ENCODE assay signal across 17 cellular contexts in genomic region chr10:62098278-62099121, GRCh38.
A peak's percentile ranks its signal among the peaks of the same experiment; 100 is the strongest.
DNase-seq lines count a peak whose midpoint lies in the region; ATAC-seq, FAIRE-seq and TF ChIP-seq lines count a peak whose summit lies in the region.
"Had no signal": no experiment of that assay in that cellular context is flagged by ENCODE, and none has a peak within 500 bp of the region (broad histone marks: within the 10 kb centered on the region; RNA-seq: fewer than 3 reads in every experiment).

No MANE protein-coding gene starts in this region.

- no peak overlapping the region for H3K27ac ChIP-seq in astrocyte (ENCODE audit: low read depth, low read length)
- no peak overlapping the region for H3K27ac ChIP-seq in endodermal cell (ENCODE audit: low read depth, low read length)
- no peak overlapping the region for H3K27ac ChIP-seq in transverse colon
- H3K27ac ChIP-seq: tibial artery had no signal

- no peak for TF ChIP-seq CTCF in activated CD8-positive, alpha-beta T cell treated with anti-CD3 and anti-CD28 coated beads for 36 hours (IDR thresholded peaks at IDR 0.05)
- no peak for TF ChIP-seq CTCF in Calu3 (IDR thresholded peaks at IDR 0.05; ENCODE audit: unreplicated experiment)
- no peak for TF ChIP-seq CTCF in astrocyte (IDR thresholded peaks at IDR 0.05; ENCODE audit: insufficient read depth, low read depth, low read length)
- TF ChIP-seq CTCF in endodermal cell (conservative IDR thresholded peaks at IDR 0.05), result no peak
- TF ChIP-seq CTCF in transverse colon (IDR thresholded peaks at IDR 0.05), result no peak

- peak overlapping the region; percentile 12 for H3K27ac Mint-ChIP-seq in activated CD8-positive, alpha-beta T cell treated with anti-CD3 and anti-CD28 coated beads for 36 hours
- no peak overlapping the region for H3K27ac Mint-ChIP-seq in activated CD8-positive, alpha-beta T cell treated with anti-CD3 and anti-CD28 coated beads, Interleukin-2, amount 10 ng/mL, durations not matched to agents 7 days and 5 days
- peak overlapping the region; percentile 100 for H3K27ac Mint-ChIP-seq in Calu3 (ENCODE audit: unreplicated experiment)
- no peak overlapping the region for H3K27ac Mint-ChIP-seq in astrocyte (ENCODE audit: unreplicated experiment)
- H3K27ac Mint-ChIP-seq in endodermal cell, result no peak overlapping the region
- H3K27ac Mint-ChIP-seq: GM23338 had no signal

- intact Hi-C loops in activated CD8-positive, alpha-beta T cell treated with anti-CD3 and anti-CD28 coated beads for 36 hours (cut with micrococcal nuclease), result no loop called here
- intact Hi-C loops in Calu3 (cut with micrococcal nuclease; ENCODE audit: unreplicated experiment), result loop anchor here (5.0 kb wide), 4 partner anchors 84 to 261 kb away; partner anchors contain the start of gene ARID5B
- intact Hi-C loops in transverse colon (cut with DNase I; ENCODE audit: low total_unique reads), result loop anchor here (5.0 kb wide), 1 partner anchor 51 kb away; no protein-coding TSS in a partner anchor

- CTCF ChIA-PET in activated CD8-positive, alpha-beta T cell treated with anti-CD3 and anti-CD28 coated beads for 36 hours (lab: Charles Lee), result no interaction called here
- CTCF ChIA-PET in activated CD8-positive, alpha-beta T cell treated with anti-CD3 and anti-CD28 coated beads, Interleukin-2, amount 10 ng/mL, durations not matched to agents 7 days and 5 days (lab: Charles Lee), result interaction anchor here (1.3 kb wide), 1 partner anchor 21 kb away, joined by 3 read pairs; no protein-coding TSS in a partner anchor
- CTCF ChIA-PET in Calu3 (lab: Charles Lee), result no interaction called here

- H3K36me3 ChIP-seq in astrocyte (ENCODE audit: insufficient read depth, low read length), result no peaks in the 10 kb centered on the region
- no peaks in the 10 kb centered on the region for H3K36me3 ChIP-seq in endodermal cell (ENCODE audit: control insufficient read depth, insufficient read depth, low read length)
- H3K36me3 ChIP-seq in transverse colon, result no peaks in the 10 kb centered on the region

- H3K9me3 ChIP-seq in astrocyte (ENCODE audit: insufficient read depth, low read depth, low read length), result no peaks in the 10 kb centered on the region
- H3K9me3 ChIP-seq in endodermal cell (ENCODE audit: control insufficient read depth, low read length), result no peaks in the 10 kb centered on the region
- H3K9me3 ChIP-seq in transverse colon, result no peaks in the 10 kb centered on the region
- H3K9me3 ChIP-seq: tibial artery had no signal

- no peak overlapping the region for H2AFZ ChIP-seq in astrocyte (ENCODE audit: low read depth, low read length)
- H2AFZ ChIP-seq: GM23338 had no signal

- peaks cover 2% of the 10 kb centered on the region for H3K4me1 Mint-ChIP-seq in activated CD8-positive, alpha-beta T cell treated with anti-CD3 and anti-CD28 coated beads for 36 hours (ENCODE audit: low read depth)
- peaks cover 16% of the 10 kb centered on the region for H3K4me1 Mint-ChIP-seq in activated CD8-positive, alpha-beta T cell treated with anti-CD3 and anti-CD28 coated beads, Interleukin-2, amount 10 ng/mL, durations not matched to agents 7 days and 5 days (ENCODE audit: low read depth)
- peaks cover 53% of the 10 kb centered on the region for H3K4me1 Mint-ChIP-seq in Calu3 (ENCODE audit: low read depth, unreplicated experiment)
- H3K4me1 Mint-ChIP-seq in astrocyte (ENCODE audit: low read depth, unreplicated experiment), result peaks cover 37% of the 10 kb centered on the region
- no peaks in the 10 kb centered on the region for H3K4me1 Mint-ChIP-seq in endodermal cell

- POLR2A ChIA-PET in activated CD8-positive, alpha-beta T cell treated with anti-CD3 and anti-CD28 coated beads for 36 hours (lab: Charles Lee), result interaction anchor here (1.2 kb wide), 1 partner anchor 146 kb away, joined by 4 read pairs; no protein-coding TSS in a partner anchor
- POLR2A ChIA-PET in activated CD8-positive, alpha-beta T cell treated with anti-CD3 and anti-CD28 coated beads, Interleukin-2, amount 10 ng/mL, durations not matched to agents 7 days and 5 days (lab: Charles Lee), result no interaction called here

- H3K27me3 ChIP-seq in astrocyte (ENCODE audit: insufficient read depth, low read length) (no peaks in the 10 kb centered on the region), endodermal cell (ENCODE audit: control insufficient read depth, insufficient read depth, low read length, poor library complexity, severe bottlenecking) (no peaks in the 10 kb centered on the region), transverse colon (no peaks in the 10 kb centered on the region)
- H3K27me3 ChIP-seq: tibial artery had no signal

- no peak overlapping the region for H3K4me3 ChIP-seq in astrocyte (ENCODE audit: insufficient read depth, low read depth, low read length)
- H3K4me3 ChIP-seq in endodermal cell (ENCODE audit: low read length), result no peak overlapping the region
- no peak overlapping the region for H3K4me3 ChIP-seq in transverse colon
- H3K4me3 ChIP-seq: GM23338, tibial artery had no signal

- WGBS in endodermal cell (ENCODE audit: insufficient coverage in 1 of 2, insufficient read length in 1 of 2), 2 experiments, result 86 to 97% methylated on average over 10 to 14 of the region's 14 CpGs
- 77 to 81% methylated on average over 12 to 14 of the region's 14 CpGs for WGBS in transverse colon (ENCODE audit: low coverage in 1 of 2), 2 donors

- H3K27me3 Mint-ChIP-seq in activated CD8-positive, alpha-beta T cell treated with anti-CD3 and anti-CD28 coated beads for 36 hours, result no peaks in the 10 kb centered on the region
- H3K27me3 Mint-ChIP-seq in activated CD8-positive, alpha-beta T cell treated with anti-CD3 and anti-CD28 coated beads, Interleukin-2, amount 10 ng/mL, durations not matched to agents 7 days and 5 days (ENCODE audit: low read depth), result no peaks in the 10 kb centered on the region
- H3K27me3 Mint-ChIP-seq in Calu3 (ENCODE audit: unreplicated experiment) (no peaks in the 10 kb centered on the region), astrocyte (ENCODE audit: low read depth, unreplicated experiment) (no peaks in the 10 kb centered on the region), endodermal cell (ENCODE audit: insufficient read depth) (no peaks in the 10 kb centered on the region)
- H3K27me3 Mint-ChIP-seq: naive thymus-derived CD8-positive, alpha-beta T cell had no signal

- no peak overlapping the region for H3K9ac ChIP-seq in astrocyte (ENCODE audit: low read length)
- no peak overlapping the region for H3K9ac ChIP-seq in endodermal cell (ENCODE audit: extremely low read depth, low read length, poor library complexity, severe bottlenecking)

- in situ Hi-C loops in transverse colon (cut with MboI; ENCODE audit: low pct_ligation_motif_present in 1 of 4, low pct_unique_long_range_greater_than_20kb in 1 of 4, low sequenced_read_pairs in 3 of 4), result no loop called here

- no peak for DNase-seq in activated CD8-positive, alpha-beta T cell treated with anti-CD3 and anti-CD28 coated beads for 36 hours
- DNase-seq in activated CD8-positive, alpha-beta T cell treated with anti-CD3 and anti-CD28 coated beads, Interleukin-2, amount 10 ng/mL, durations not matched to agents 7 days and 5 days, result no peak
- DNase-seq in Calu3, result peak; percentile 28
- peak; percentile 32 for DNase-seq in astrocyte (ENCODE audit: low read depth)
- DNase-seq in renal cortical epithelial cell (ENCODE audit: low read depth), result peak; percentile 31
- no peak for DNase-seq in endodermal cell
- no peak for DNase-seq in transverse colon
- DNase-seq in SHP77 (lab: John Stamatoyannopoulos, UW), result no peak
- DNase-seq: activated CD4-positive, alpha-beta T cell treated with anti-CD3 and anti-CD28 coated beads, Interleukin-2, amount 50 U/mL, for 4 hours; EL; foreskin fibroblast; naive thymus-derived CD8-positive, alpha-beta T cell; NCI-H1930; NCI-H774; retina; tibial artery had no signal

- no peak for TF ChIP-seq EP300 in transverse colon (IDR thresholded peaks at IDR 0.05; ENCODE audit: low read depth)

- FAIRE-seq in astrocyte (lab: Jason Lieb, UNC), result no peak

- no peaks in the 10 kb centered on the region for H3K9me3 Mint-ChIP-seq in activated CD8-positive, alpha-beta T cell treated with anti-CD3 and anti-CD28 coated beads for 36 hours
- H3K9me3 Mint-ChIP-seq in activated CD8-positive, alpha-beta T cell treated with anti-CD3 and anti-CD28 coated beads, Interleukin-2, amount 10 ng/mL, durations not matched to agents 7 days and 5 days (ENCODE audit: insufficient read depth), result no peaks in the 10 kb centered on the region
- peaks cover 3% of the 10 kb centered on the region for H3K9me3 Mint-ChIP-seq in Calu3 (ENCODE audit: low read depth, unreplicated experiment)
- peaks cover 5% of the 10 kb centered on the region for H3K9me3 Mint-ChIP-seq in astrocyte (ENCODE audit: unreplicated experiment)
- no peaks in the 10 kb centered on the region for H3K9me3 Mint-ChIP-seq in endodermal cell
- H3K9me3 Mint-ChIP-seq: GM23338 had no signal

- no peak overlapping the region for H3K4me3 Mint-ChIP-seq in activated CD8-positive, alpha-beta T cell treated with anti-CD3 and anti-CD28 coated beads for 36 hours
- H3K4me3 Mint-ChIP-seq in activated CD8-positive, alpha-beta T cell treated with anti-CD3 and anti-CD28 coated beads, Interleukin-2, amount 10 ng/mL, durations not matched to agents 7 days and 5 days, result no peak overlapping the region
- H3K4me3 Mint-ChIP-seq in Calu3 (ENCODE audit: low read depth, unreplicated experiment) (peak overlapping the region; percentile 46), astrocyte (ENCODE audit: unreplicated experiment) (no peak overlapping the region), endodermal cell (no peak overlapping the region)
- H3K4me3 Mint-ChIP-seq: GM23338; naive thymus-derived CD8-positive, alpha-beta T cell had no signal

- H3K36me3 Mint-ChIP-seq in activated CD8-positive, alpha-beta T cell treated with anti-CD3 and anti-CD28 coated beads for 36 hours (ENCODE audit: low read depth), result peaks cover 29% of the 10 kb centered on the region
- peaks cover 30% of the 10 kb centered on the region for H3K36me3 Mint-ChIP-seq in activated CD8-positive, alpha-beta T cell treated with anti-CD3 and anti-CD28 coated beads, Interleukin-2, amount 10 ng/mL, durations not matched to agents 7 days and 5 days (ENCODE audit: low read depth)
- H3K36me3 Mint-ChIP-seq in Calu3 (ENCODE audit: insufficient read depth, unreplicated experiment) (peaks cover 37% of the 10 kb centered on the region), astrocyte (ENCODE audit: low read depth, unreplicated experiment) (no peaks in the 10 kb centered on the region), endodermal cell (ENCODE audit: low read depth) (no peaks in the 10 kb centered on the region)

- no peak overlapping the region for H3K4me2 ChIP-seq in astrocyte (ENCODE audit: low read length)
- H3K4me2 ChIP-seq: GM23338 had no signal

- no peak for ATAC-seq in activated CD8-positive, alpha-beta T cell treated with anti-CD3 and anti-CD28 coated beads for 36 hours
- no peak for ATAC-seq in activated CD8-positive, alpha-beta T cell treated with anti-CD3 and anti-CD28 coated beads, Interleukin-2, amount 10 ng/mL, durations not matched to agents 7 days and 5 days
- ATAC-seq: GM23338; naive thymus-derived CD8-positive, alpha-beta T cell had no signal

- TF ChIP-seq POLR2A in transverse colon (IDR thresholded peaks at IDR 0.05), result no peak

- peaks cover 30% of the 10 kb centered on the region for H3K4me1 ChIP-seq in astrocyte (ENCODE audit: insufficient read depth, low read length)
- no peaks in the 10 kb centered on the region for H3K4me1 ChIP-seq in endodermal cell (ENCODE audit: control insufficient read depth, insufficient read depth, low read length)
- H3K4me1 ChIP-seq in transverse colon, result peaks cover 19 to 35% (median 28%) of the 10 kb centered on the region in 4 donors

- H4K20me1 ChIP-seq in astrocyte (ENCODE audit: insufficient read depth, low read length), result no peaks in the 10 kb centered on the region

- no TSS peak for BruUV-seq in Calu3 (replicated peaks; lab: Mats Ljungman, UMichigan)

- H3K79me2 ChIP-seq in astrocyte (ENCODE audit: insufficient read depth, low read length), result peaks cover 19% of the 10 kb centered on the region

Comparison
In these comparisons a context has a peak if more than half of its experiments do, and no peak if none do; other contexts are left out.
1. H3K27ac Mint-ChIP-seq: peak in activated CD8-positive, alpha-beta T cell treated with anti-CD3 and anti-CD28 coated beads for 36 hours (single experiment) and Calu3 (single experiment); none in activated CD8-positive, alpha-beta T cell treated with anti-CD3 and anti-CD28 coated beads, Interleukin-2, amount 10 ng/mL, durations not matched to agents 7 days and 5 days (single experiment), astrocyte (single experiment) and endodermal cell (single experiment).
2. DNase-seq: peak in Calu3 (single experiment), astrocyte (single experiment) and renal cortical epithelial cell (single experiment); none in activated CD8-positive, alpha-beta T cell treated with anti-CD3 and anti-CD28 coated beads for 36 hours (single experiment), activated CD8-positive, alpha-beta T cell treated with anti-CD3 and anti-CD28 coated beads, Interleukin-2, amount 10 ng/mL, durations not matched to agents 7 days and 5 days (single experiment), endodermal cell (single experiment), transverse colon (single experiment) and SHP77 (0 of 2).